In genomic region chr15:69380726-69381105, GRCh38 we compare ENCODE assay signal across 20 cellular contexts. TPM values are rescaled to one million over a fixed set of nuclear protein-coding genes. Genes with fewer than 3 reads are reported as not detected.
"Had no signal": no experiment of that assay in that cellular context is flagged by ENCODE, and none has a peak within 500 bp of the region (broad histone marks: within the 10 kb centered on the region; RNA-seq: fewer than 3 reads in every experiment).

No MANE protein-coding gene starts in this region.

- H3K4me1 Mint-ChIP-seq: naive thymus-derived CD8-positive, alpha-beta T cell had no signal

- H3K27ac Mint-ChIP-seq: naive thymus-derived CD8-positive, alpha-beta T cell; progenitor cell of endocrine pancreas had no signal

- H3K27ac ChIP-seq: dorsolateral prefrontal cortex, heart left ventricle, pancreas, right lobe of liver, skin epidermis, uterus had no signal

- H3K27me3 ChIP-seq: dorsolateral prefrontal cortex, pancreas, right lobe of liver, uterus had no signal

- DNase-seq: cortex of kidney; dorsolateral prefrontal cortex; effector CD8-positive, alpha-beta T cell; heart left ventricle; hippocampal formation; left colon; left ventricle myocardium superior; mucosa of descending colon; naive thymus-derived CD8-positive, alpha-beta T cell; nucleus accumbens; pancreas; stimulated activated CD4-positive, alpha-beta T cell treated with anti-CD3 and anti-CD28 coated beads, Interleukin-2, amount 100 ng/mL, for 24 hours; stimulated activated CD4-positive, alpha-beta T cell treated with anti-CD3 and anti-CD28 coated beads, Interleukin-4, amount 100 ng/mL, for 4 hours; stimulated activated naive CD4-positive, alpha-beta T cell treated with Interleukin-2 at 50 U/mL for 16 hours; trophoblast cell; uterus had no signal

- H3K9me3 ChIP-seq: heart left ventricle, mucosa of descending colon, pancreas, right lobe of liver, uterus had no signal

- H3K36me3 Mint-ChIP-seq: naive thymus-derived CD8-positive, alpha-beta T cell had no signal

- H3K36me3 ChIP-seq: heart left ventricle, pancreas, right lobe of liver, uterus had no signal

- H3K4me1 ChIP-seq: heart left ventricle, pancreas, right lobe of liver, uterus had no signal

- H3K9me3 Mint-ChIP-seq: naive thymus-derived CD8-positive, alpha-beta T cell had no signal

- FAIRE-seq: frontal cortex, pancreas had no signal

- H3K4me3 Mint-ChIP-seq: naive thymus-derived CD8-positive, alpha-beta T cell had no signal

- H3K4me3 ChIP-seq: dorsolateral prefrontal cortex, heart left ventricle, mucosa of descending colon, pancreas, right lobe of liver, skin epidermis, uterus had no signal

- ATAC-seq: left ventricle myocardium superior; naive thymus-derived CD8-positive, alpha-beta T cell had no signal

RNA-seq across cellular contexts. Expression of gene KIF23, which starts 33.4 kb away (rescaled TPM):
- total RNA-seq: naive thymus-derived CD8-positive, alpha-beta T cell had no signal
- polyA plus RNA-seq: naive thymus-derived CD8-positive, alpha-beta T cell had no signal
